Comparison of ENCODE assay signal across 9 cellular contexts in the genomic region with DNA sequence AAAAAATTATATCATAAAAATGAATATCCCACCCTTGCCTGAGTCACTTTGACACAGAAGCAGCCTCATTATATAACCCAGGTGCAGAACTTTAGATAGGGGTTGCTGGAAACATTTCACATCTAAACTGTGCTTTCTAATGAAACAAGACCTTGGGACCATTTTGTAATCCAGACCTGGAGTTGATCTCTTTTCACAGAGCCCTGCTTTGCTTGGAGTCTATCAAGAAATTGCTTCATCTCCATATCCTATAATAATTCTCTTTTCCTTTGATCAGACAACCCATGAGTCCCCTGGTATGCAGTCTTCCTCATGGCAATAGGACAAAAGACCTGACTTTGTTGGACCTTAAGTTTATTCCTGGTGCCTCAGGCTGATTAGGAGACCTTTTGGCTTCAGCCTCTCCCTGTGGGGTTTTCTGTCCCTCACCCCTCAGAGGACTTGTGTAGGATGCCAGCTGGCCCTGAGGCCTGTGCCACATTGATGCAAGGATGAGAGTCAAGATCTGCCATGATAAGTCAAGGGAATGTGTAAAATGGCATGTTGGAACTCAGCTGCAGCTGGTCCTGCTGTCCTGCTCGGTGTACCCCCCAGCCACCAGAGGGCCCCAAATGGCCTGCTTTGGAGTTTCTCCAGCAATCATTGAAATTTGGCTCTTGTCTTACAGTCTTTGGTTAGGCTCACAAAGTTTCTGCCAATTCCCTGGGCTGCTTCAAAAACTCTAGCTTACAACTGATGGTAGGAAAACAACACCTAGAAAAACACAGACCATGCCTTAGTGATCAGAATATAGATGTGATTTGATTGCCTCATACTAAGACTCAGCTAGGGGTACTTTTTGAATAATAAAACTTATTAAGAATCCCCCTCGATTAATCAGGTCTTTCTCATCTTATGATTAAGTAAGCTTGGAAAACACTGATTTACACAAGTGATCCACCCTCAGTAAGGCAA.
A peak's percentile ranks its signal among the peaks of the same experiment; 100 is the strongest.
DNase-seq lines count a peak whose midpoint lies in the region; TF ChIP-seq lines count a peak whose summit lies in the region.
"Had no signal": no experiment of that assay in that cellular context is flagged by ENCODE, and none has a peak within 500 bp of the region (broad histone marks: within the 10 kb centered on the region; RNA-seq: fewer than 3 reads in every experiment).

No MANE protein-coding gene starts in this region.

- CTCF ChIA-PET in activated CD4-positive, alpha-beta memory T cell treated with anti-CD3 and anti-CD28 coated beads for 36 hours (lab: Charles Lee), result interaction anchor here (0.6 to 2.2 kb wide), 13 partner anchors 81 to 374 kb away, joined by 3 to 9 read pairs (median 4); a partner anchor contains a TSS

- no peaks in the 10 kb centered on the region for H3K9me3 Mint-ChIP-seq in activated CD4-positive, alpha-beta memory T cell treated with anti-CD3 and anti-CD28 coated beads for 36 hours

- H3K27ac Mint-ChIP-seq in activated CD4-positive, alpha-beta memory T cell treated with anti-CD3 and anti-CD28 coated beads for 36 hours, result no peak overlapping the region

- H3K27ac ChIP-seq in cardiac muscle cell, result no peak overlapping the region
- H3K27ac ChIP-seq: BLaER1 treated with 17β-estradiol and CSF1 and Interleukin-3, amounts not matched to agents 10 nM and 100 nM had no signal

- H3K27me3 Mint-ChIP-seq in activated CD4-positive, alpha-beta memory T cell treated with anti-CD3 and anti-CD28 coated beads for 36 hours, result no peaks in the 10 kb centered on the region

- no peaks in the 10 kb centered on the region for H3K9me3 ChIP-seq in cardiac muscle cell (ENCODE audit: low read depth)
- H3K9me3 ChIP-seq: BLaER1 treated with 17β-estradiol and CSF1 and Interleukin-3, amounts not matched to agents 10 nM and 100 nM had no signal

- no peak overlapping the region for H3K4me3 ChIP-seq in LNCaP clone FGC (ENCODE audit: low read depth, low read length)
- no peak overlapping the region for H3K4me3 ChIP-seq in cardiac muscle cell
- H3K4me3 ChIP-seq: BLaER1 treated with 17β-estradiol and CSF1 and Interleukin-3, amounts not matched to agents 10 nM and 100 nM had no signal

- H3K36me3 ChIP-seq in cardiac muscle cell, result no peaks in the 10 kb centered on the region
- H3K36me3 ChIP-seq: BLaER1 treated with 17β-estradiol and CSF1 and Interleukin-3, amounts not matched to agents 10 nM and 100 nM had no signal

- TF ChIP-seq CTCF in LNCaP clone FGC (IDR thresholded peaks at IDR 0.05; ENCODE audit: control insufficient read depth, extremely low read depth, insufficient read depth), result peak; percentile 43
- peak; percentile 61 for TF ChIP-seq CTCF in cardiac muscle cell (IDR thresholded peaks at IDR 0.05; ENCODE audit: low read depth, low read length)

- POLR2A ChIA-PET in activated CD4-positive, alpha-beta memory T cell treated with anti-CD3 and anti-CD28 coated beads for 36 hours (lab: Charles Lee), result interaction anchor here (0.6 kb wide), 1 partner anchor 225 kb away, joined by 3 read pairs; no protein-coding TSS in a partner anchor

- H3K4me1 Mint-ChIP-seq in activated CD4-positive, alpha-beta memory T cell treated with anti-CD3 and anti-CD28 coated beads for 36 hours (ENCODE audit: low read depth), result peaks cover 19% of the 10 kb centered on the region

- H3K36me3 Mint-ChIP-seq in activated CD4-positive, alpha-beta memory T cell treated with anti-CD3 and anti-CD28 coated beads for 36 hours, result no peaks in the 10 kb centered on the region

- DNase-seq in NCI-H2171 treated with DMSO at 0.1 percent for 48 hours (lab: John Stamatoyannopoulos, UW) (peak; percentile 20), NCI-H2171 (lab: John Stamatoyannopoulos, UW) (no peak), LNCaP clone FGC (ENCODE audit: low read depth) (no peak), cardiac muscle cell (ENCODE audit: low read depth in 1 of 2, low spot score in 1 of 2) (peak; percentile 66 to 67), renal cortical epithelial cell (ENCODE audit: low read depth) (peak; percentile 43), NK-92 (lab: John Stamatoyannopoulos, UW; ENCODE audit: unreplicated experiment) (no peak), NCI-H146 treated with DMSO at 0.1 percent for 48 hours (lab: John Stamatoyannopoulos, UW; ENCODE audit: unreplicated experiment) (no peak)
- DNase-seq in activated CD4-positive, alpha-beta memory T cell treated with anti-CD3 and anti-CD28 coated beads for 36 hours, result peak; percentile 57

- H3K4me3 Mint-ChIP-seq in activated CD4-positive, alpha-beta memory T cell treated with anti-CD3 and anti-CD28 coated beads for 36 hours, result no peak overlapping the region

- intact Hi-C loops in activated CD4-positive, alpha-beta memory T cell treated with anti-CD3 and anti-CD28 coated beads for 36 hours (cut with micrococcal nuclease), result loop anchor here (1.0 to 10.0 kb wide), 4 partner anchors 82 to 275 kb away; partner anchors contain the start of gene STAT6

- no peaks in the 10 kb centered on the region for H3K4me1 ChIP-seq in cardiac muscle cell (ENCODE audit: low read depth)

- no peaks in the 10 kb centered on the region for H3K27me3 ChIP-seq in cardiac muscle cell
- H3K27me3 ChIP-seq: BLaER1 treated with 17β-estradiol and CSF1 and Interleukin-3, amounts not matched to agents 10 nM and 100 nM had no signal

Comparison
In these comparisons a context has a peak if more than half of its experiments do, and no peak if none do; other contexts are left out.
1. DNase-seq: peak in NCI-H2171 treated with DMSO at 0.1 percent for 48 hours (single experiment), activated CD4-positive, alpha-beta memory T cell treated with anti-CD3 and anti-CD28 coated beads for 36 hours (single experiment), cardiac muscle cell (2 of 2) and renal cortical epithelial cell (single experiment); none in NCI-H2171 (single experiment), LNCaP clone FGC (single experiment), NK-92 (single experiment) and NCI-H146 treated with DMSO at 0.1 percent for 48 hours (single experiment).